8 cellular contexts compared by ENCODE assay signal in the genomic region with DNA sequence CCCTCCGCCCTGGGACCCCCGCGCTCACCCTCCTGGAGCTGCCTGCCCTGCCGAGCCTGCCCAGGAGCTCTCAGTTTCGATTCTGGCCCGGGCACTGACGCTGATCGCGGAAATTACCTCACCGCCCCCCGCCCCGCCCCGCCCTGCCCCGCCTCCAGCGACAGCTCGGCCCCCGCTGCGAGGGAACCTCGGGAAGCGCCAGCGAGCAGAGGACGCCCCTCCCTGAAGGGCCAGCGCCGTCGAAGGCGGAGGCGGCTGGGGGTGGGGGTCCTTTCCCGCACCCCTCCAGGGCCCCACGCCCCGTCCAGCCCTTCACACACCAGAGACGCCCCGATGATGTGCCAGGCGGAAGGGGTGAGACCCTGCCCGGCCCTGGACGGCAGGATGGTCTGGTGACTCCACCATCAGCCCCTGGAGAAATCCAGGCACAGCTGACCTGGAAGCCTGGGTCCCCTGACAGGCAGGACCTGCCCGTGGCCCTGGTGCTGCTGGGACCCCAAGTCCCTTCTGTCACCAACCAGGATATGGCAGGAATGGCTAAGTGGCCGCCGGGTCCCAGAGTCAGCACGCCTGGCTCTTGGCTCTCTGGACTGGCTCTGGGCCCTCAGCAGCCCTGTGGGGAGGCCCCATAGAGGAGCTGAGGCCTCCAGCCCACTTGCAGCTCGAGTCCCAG. TPM values are rescaled to one million over a fixed set of nuclear protein-coding genes. Genes with fewer than 3 reads are reported as not detected.
DNase-seq lines count a peak whose midpoint lies in the region; ATAC-seq and TF ChIP-seq lines count a peak whose summit lies in the region.

Gene HELZ2 (minus strand): TSS at position 84 of the 673 bp plus-strand sequence. CDS start 1,854 bp downstream, outside the sequence.

- intact Hi-C loops in Panc1 (cut with micrococcal nuclease; ENCODE audit: unreplicated experiment), result no loop called here

- H3K27me3 ChIP-seq in Panc1 (ENCODE audit: control insufficient read depth, insufficient read depth, low read length), result no peaks in the 10 kb centered on the region
- peaks cover 9% of the 10 kb centered on the region for H3K27me3 ChIP-seq in neural progenitor cell

- DNase-seq in GM03348 (ENCODE audit: low spot score) (peak; percentile 96), HK-2 (ENCODE audit: unreplicated experiment) (peak; percentile 87), Panc1 (ENCODE audit: low read depth, low spot score) (no peak), foreskin fibroblast (peak; percentile 48 to 84), neural progenitor cell (ENCODE audit: low spot score) (peak; percentile 84), type B pancreatic cell (ENCODE audit: extremely low spot score, unreplicated experiment) (no peak), KG1 (lab: John Stamatoyannopoulos, UW) (no peak)
- peak; percentile 36 for DNase-seq in activated T-helper 9 cell treated with anti-CD3 and anti-CD28 coated beads, Interleukin-2, amount 50 U/mL, for 16 hours (ENCODE audit: low read depth)

- CTCF ChIA-PET in Panc1 (lab: Charles Lee), result interaction anchor here (0.6 kb wide), 1 partner anchor 26 kb away, joined by 6 read pairs; no protein-coding TSS in a partner anchor

- H3K36me3 Mint-ChIP-seq in neural progenitor cell, result no peaks in the 10 kb centered on the region
- no peaks in the 10 kb centered on the region for H3K36me3 Mint-ChIP-seq in type B pancreatic cell

- peaks cover 7% of the 10 kb centered on the region for H3K27me3 Mint-ChIP-seq in neural progenitor cell (ENCODE audit: insufficient read depth, low read depth)
- H3K27me3 Mint-ChIP-seq in type B pancreatic cell, result peaks cover 7% of the 10 kb centered on the region

- peaks cover 7% of the 10 kb centered on the region for H3F3A ChIP-seq in neural progenitor cell (ENCODE audit: low read depth)

- H3K4me2 ChIP-seq in neural progenitor cell, result peak within 1 kb of the TSS; percentile 99

- ATAC-seq in Panc1, result peak; percentile 88

- H3K79me2 ChIP-seq in neural progenitor cell (ENCODE audit: low read depth), result no peaks in the 10 kb centered on the region

- no peaks in the 10 kb centered on the region for H4K20me1 ChIP-seq in neural progenitor cell (ENCODE audit: low read depth)

- no peaks in the 10 kb centered on the region for H3K9me3 ChIP-seq in Panc1 (ENCODE audit: control insufficient read depth, insufficient read depth, low read depth, low read length)
- no peaks in the 10 kb centered on the region for H3K9me3 ChIP-seq in neural progenitor cell (ENCODE audit: low read depth)

- peak within 1 kb of the TSS; percentile 64 to 84 for H3K4me3 ChIP-seq in Panc1 (ENCODE audit: low read depth in 2 of 2, low read length in 2 of 2)
- H3K4me3 ChIP-seq in foreskin fibroblast (ENCODE audit: low read depth in 1 of 2, low read length in 2 of 2), result peak within 1 kb of the TSS; percentile 50 to 82
- H3K4me3 ChIP-seq in neural progenitor cell, result peak within 1 kb of the TSS; percentile 73

- H3K4me1 Mint-ChIP-seq in neural progenitor cell, result peaks cover 8% of the 10 kb centered on the region
- H3K4me1 Mint-ChIP-seq in type B pancreatic cell (ENCODE audit: unreplicated experiment), result peaks cover 4% of the 10 kb centered on the region

- BruUV-seq in Panc1 (replicated peaks; lab: Mats Ljungman, UMichigan), result no TSS peak

- H3K36me3 ChIP-seq in Panc1 (ENCODE audit: control insufficient read depth, insufficient read depth, low read length) (peaks cover 3% of the 10 kb centered on the region; the same call in 1 of the 2 replicates), neural progenitor cell (no peaks in the 10 kb centered on the region)

- H3K9me3 Mint-ChIP-seq in neural progenitor cell (no peaks in the 10 kb centered on the region), type B pancreatic cell (no peaks in the 10 kb centered on the region)

- H3K9ac ChIP-seq in neural progenitor cell, result peak within 1 kb of the TSS; percentile 68

- H3K4me3 Mint-ChIP-seq in neural progenitor cell (peak within 1 kb of the TSS; percentile 83), type B pancreatic cell (peak within 1 kb of the TSS; percentile 85)

- no peak within 1 kb of the TSS for H3K27ac Mint-ChIP-seq in neural progenitor cell
- peak within 1 kb of the TSS; percentile 58 for H3K27ac Mint-ChIP-seq in type B pancreatic cell

- H3K27ac ChIP-seq in Panc1 (ENCODE audit: low read length) (peak within 1 kb of the TSS; percentile 79), neural progenitor cell (no peak within 1 kb of the TSS)

- POLR2A ChIA-PET in Panc1 (lab: Charles Lee), result interaction anchor here (0.6 kb wide), 1 partner anchor 128 kb away, joined by 3 read pairs; no protein-coding TSS in a partner anchor

- TF ChIP-seq CTCF in Panc1 (IDR thresholded peaks at IDR 0.05) (no peak), foreskin fibroblast (IDR thresholded peaks at IDR 0.05; ENCODE audit: low read depth, low read length) (no peak), neural progenitor cell (IDR thresholded peaks at IDR 0.05) (no peak), type B pancreatic cell (conservative IDR thresholded peaks at IDR 0.05) (no peak)

- in situ Hi-C loops in Panc1 (cut with HindIII; ENCODE audit: low pct_unique_long_range_greater_than_20kb, low sequenced_read_pairs), result no loop called here

- H3K4me1 ChIP-seq in Panc1 (ENCODE audit: control insufficient read depth, insufficient read depth, low read length) (peaks cover 14% of the 10 kb centered on the region), neural progenitor cell (no peaks in the 10 kb centered on the region)

- peak within 1 kb of the TSS; percentile 48 for H2AFZ ChIP-seq in neural progenitor cell (replicated peaks)

RNA-seq across cellular contexts. Expression of gene HELZ2, which starts in this region (rescaled TPM):
- 41.5 TPM for total RNA-seq in Panc1 (2021; ENCODE audit: unreplicated experiment)
- polyA plus RNA-seq in Panc1 (2012; ENCODE audit: insufficient read length), result 29.0 TPM
- 2.9 and 17.7 TPM in 2 replicates for total RNA-seq in neural progenitor cell (ENCODE audit: low replicate concordance)
- 24.2 and 43.1 TPM in 2 replicates for total RNA-seq in type B pancreatic cell (ENCODE audit: low replicate concordance)

Comparison
In these comparisons a context has a peak if more than half of its experiments do, and no peak if none do; other contexts are left out.
1. DNase-seq: peak in GM03348 (single experiment), HK-2 (single experiment), activated T-helper 9 cell treated with anti-CD3 and anti-CD28 coated beads, Interleukin-2, amount 50 U/mL, for 16 hours (single experiment), foreskin fibroblast (2 of 2) and neural progenitor cell (single experiment); none in Panc1 (single experiment), type B pancreatic cell (single experiment) and KG1 (single experiment).
2. Peak in every context shown above with its lines, with median percentiles within 50 percentile points of each other: H3K4me3 ChIP-seq.